ENCODE assay signal across 8 cellular contexts in the genomic region with DNA sequence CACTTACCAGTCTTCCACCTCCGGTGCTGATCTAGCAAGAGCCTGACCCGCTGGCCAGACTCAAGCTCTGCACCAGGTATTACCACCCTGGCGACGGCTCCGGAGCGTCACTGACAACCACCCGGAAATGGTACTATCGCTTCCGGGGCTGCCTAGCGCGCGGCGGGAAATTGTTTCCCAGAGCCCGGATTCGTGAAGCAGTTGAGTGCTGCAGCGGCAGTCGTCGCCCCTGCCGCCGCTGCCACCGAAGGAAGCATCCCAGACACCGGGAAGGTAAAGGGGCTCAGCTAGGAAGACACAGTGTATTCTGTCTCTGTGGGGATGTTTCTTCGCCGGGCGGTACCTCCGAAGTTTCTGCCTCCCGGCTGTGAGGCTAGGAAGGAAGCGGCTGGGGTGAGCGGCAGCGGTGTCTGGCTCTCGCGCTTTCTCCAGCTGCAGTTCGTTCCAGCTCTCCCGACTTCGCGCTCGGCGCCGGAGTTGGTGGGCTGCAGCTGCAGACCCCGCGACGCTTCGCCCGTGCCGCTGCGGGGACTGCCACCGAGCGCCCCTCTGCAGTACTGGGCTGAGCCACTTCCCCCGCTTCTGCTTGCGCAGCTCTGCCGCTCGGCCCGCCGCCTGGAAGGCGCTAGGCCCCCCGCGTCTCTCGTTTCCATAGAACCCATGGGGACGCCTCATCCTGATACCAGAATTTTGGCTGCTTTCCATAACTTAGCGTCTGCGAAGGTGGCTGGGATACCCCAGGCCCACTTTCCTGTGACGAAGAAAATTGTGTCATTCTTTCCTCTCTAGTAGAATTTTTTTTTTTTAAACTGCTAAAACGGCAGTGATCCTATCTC. TPM values are rescaled to one million over a fixed set of nuclear protein-coding genes. Genes with fewer than 3 reads are reported as not detected.
DNase-seq lines count a peak whose midpoint lies in the region; ATAC-seq and TF ChIP-seq lines count a peak whose summit lies in the region.

A gene with protein sequence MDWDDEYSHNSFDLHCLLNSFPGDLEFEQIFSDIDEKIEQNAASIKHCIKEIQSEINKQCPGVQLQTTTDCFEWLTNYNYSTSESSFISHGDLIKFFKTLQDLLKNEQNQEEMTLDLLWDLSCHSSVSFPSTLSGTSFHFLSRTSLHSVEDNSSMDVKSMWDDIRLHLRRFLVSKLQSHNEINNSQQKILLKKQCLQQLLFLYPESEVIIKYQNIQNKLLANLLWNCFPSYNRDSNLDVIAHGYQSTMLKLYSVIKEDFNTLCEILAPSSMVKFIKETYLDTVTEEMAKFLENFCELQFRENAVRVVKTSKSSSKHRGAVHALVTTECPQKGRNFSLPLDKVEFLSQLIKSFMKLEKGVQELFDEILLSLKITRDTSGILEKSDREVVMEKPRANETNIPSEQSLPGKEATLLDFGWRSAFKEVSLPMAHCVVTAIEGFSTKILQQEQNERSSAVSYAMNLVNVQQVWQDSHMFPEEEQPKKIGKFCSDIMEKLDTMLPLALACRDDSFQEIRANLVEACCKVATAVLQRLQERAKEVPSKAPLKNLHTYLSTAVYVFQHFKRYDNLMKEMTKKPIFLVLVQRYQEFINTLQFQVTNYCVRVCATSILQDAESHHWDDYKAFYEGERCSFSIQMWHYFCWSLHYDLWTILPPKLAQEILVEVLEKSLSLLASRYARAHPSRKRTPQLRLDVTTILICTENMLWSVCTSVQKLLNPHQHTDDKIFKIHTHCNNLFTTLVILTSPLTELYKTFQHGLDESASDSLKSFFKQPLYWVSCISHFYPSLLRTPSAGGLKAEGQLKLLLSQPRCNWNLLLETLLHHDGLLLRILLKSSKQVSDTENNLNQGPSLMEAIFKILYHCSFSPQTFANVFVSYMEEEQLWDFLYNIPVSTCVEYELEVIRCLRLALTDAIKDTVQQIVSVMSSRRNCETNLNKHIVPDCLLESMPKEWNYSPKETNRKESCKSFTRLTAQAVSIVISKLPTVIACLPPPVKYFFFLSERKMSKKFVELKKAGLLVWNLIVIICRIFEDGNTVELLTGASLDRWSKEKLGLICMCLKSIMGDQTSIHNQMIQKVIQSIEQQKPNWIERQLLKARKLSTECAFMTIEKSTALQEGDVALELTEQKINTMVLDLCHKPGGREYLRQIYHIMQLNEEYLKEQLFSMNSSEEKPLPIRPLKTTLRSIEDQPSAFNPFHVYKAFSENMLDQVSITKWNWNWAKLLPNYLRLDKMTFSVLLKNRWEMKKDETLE (N-terminal part only) (minus strand): TSS at position 112 of the 836 bp plus-strand sequence. CDS start 81,478 bp downstream, outside the sequence.
A gene (plus strand): TSS at position 177 of the 836 bp plus-strand sequence. CDS start 10,142 bp downstream, outside the sequence.

- H3K27me3 Mint-ChIP-seq in activated T-helper 17 cell treated with anti-CD3 and anti-CD28 coated beads, Interleukin-2, amount 50 U/mL, for 72 hours: no peaks in the 10 kb centered on the region
- no peaks in the 10 kb centered on the region for H3K27me3 Mint-ChIP-seq in natural killer cell (ENCODE audit: low read depth in 2 of 2)

- no peaks in the 10 kb centered on the region for H3K9me3 Mint-ChIP-seq in activated T-helper 17 cell treated with anti-CD3 and anti-CD28 coated beads, Interleukin-2, amount 50 U/mL, for 72 hours
- H3K9me3 Mint-ChIP-seq in natural killer cell: no peaks in the 10 kb centered on the region

- peak within 1 kb of the TSS; percentile 89 for H3K9ac ChIP-seq in Karpas-422 (ENCODE audit: low read length)

- peaks cover 63% of the 10 kb centered on the region for H3K79me2 ChIP-seq in DOHH2 (ENCODE audit: control insufficient read depth, low read length)
- H3K79me2 ChIP-seq in Karpas-422 (ENCODE audit: low read length): peaks cover 55% of the 10 kb centered on the region

- no peaks in the 10 kb centered on the region; the same call in 1 of the 2 replicates for H3F3A ChIP-seq in DOHH2 (ENCODE audit: control insufficient read depth, insufficient read depth)

- H3K36me3 Mint-ChIP-seq in activated T-helper 17 cell treated with anti-CD3 and anti-CD28 coated beads, Interleukin-2, amount 50 U/mL, for 72 hours (ENCODE audit: low read depth): peaks cover 6% of the 10 kb centered on the region
- no peaks in the 10 kb centered on the region for H3K36me3 Mint-ChIP-seq in natural killer cell

- TF ChIP-seq CTCF in DOHH2 (IDR thresholded peaks at IDR 0.05; ENCODE audit: low read depth, low read length, poor library complexity, severe bottlenecking) (no peak), natural killer cell (IDR thresholded peaks at IDR 0.05) (no peak)

- ATAC-seq in GM21825 (IDR thresholded peaks at IDR 0.05; ENCODE audit: unreplicated experiment) (peak; percentile 96), natural killer cell (peak; percentile 94 to 96 (median 95))
- peak; percentile 96 for ATAC-seq in activated T-helper 17 cell treated with anti-CD3 and anti-CD28 coated beads, Interleukin-2, amount 50 U/mL, for 72 hours (replicated peaks)

- peaks cover 11% of the 10 kb centered on the region for H4K20me1 ChIP-seq in DOHH2 (ENCODE audit: control insufficient read depth, insufficient read depth, low read depth, low read length)
- H4K20me1 ChIP-seq in Karpas-422 (ENCODE audit: insufficient read depth, low read depth, low read length): no peaks in the 10 kb centered on the region

- peak; percentile 93 for DNase-seq in Karpas-422
- peak; percentile 92 for DNase-seq in RKO (ENCODE audit: low spot score)
- peak; percentile 76 for DNase-seq in fibroblast of peridontal ligament (ENCODE audit: extremely low read depth)
- DNase-seq in natural killer cell: peak; percentile 76
- peak; percentile 71 to 83 (median 76) for DNase-seq in stimulated activated naive CD4-positive, alpha-beta T cell (lab: John Stamatoyannopoulos, UW)

- peaks cover 19% of the 10 kb centered on the region for H3K4me1 Mint-ChIP-seq in activated T-helper 17 cell treated with anti-CD3 and anti-CD28 coated beads, Interleukin-2, amount 50 U/mL, for 72 hours
- H3K4me1 Mint-ChIP-seq in natural killer cell: peaks cover 26 to 31% of the 10 kb centered on the region in 2 donors

- H3K36me3 ChIP-seq in DOHH2 (ENCODE audit: control insufficient read depth, low read length): 0 out of 2 replicates have a peak, but pooled peaks cover 10% of the 10 kb centered on the region
- H3K36me3 ChIP-seq in Karpas-422 (ENCODE audit: insufficient read depth, low read length): no peaks in the 10 kb centered on the region

- H3K9me2 ChIP-seq in DOHH2 (replicated peaks; ENCODE audit: control insufficient read depth, low read length): no peaks in the 10 kb centered on the region
- no peaks in the 10 kb centered on the region for H3K9me2 ChIP-seq in Karpas-422 (replicated peaks; ENCODE audit: insufficient read depth, low read length)

- peak within 1 kb of the TSS; percentile 96 for H3K27ac Mint-ChIP-seq in activated T-helper 17 cell treated with anti-CD3 and anti-CD28 coated beads, Interleukin-2, amount 50 U/mL, for 72 hours
- peak within 1 kb of the TSS; percentile 88 to 90 for H3K27ac Mint-ChIP-seq in natural killer cell

- H3K4me3 Mint-ChIP-seq in activated T-helper 17 cell treated with anti-CD3 and anti-CD28 coated beads, Interleukin-2, amount 50 U/mL, for 72 hours: peak within 1 kb of the TSS; percentile 95
- H3K4me3 Mint-ChIP-seq in natural killer cell: peak within 1 kb of the TSS; percentile 96

- H3K4me2 ChIP-seq in DOHH2 (ENCODE audit: low read length) (peak within 1 kb of the TSS; percentile 87), Karpas-422 (ENCODE audit: low read depth, low read length, poor library complexity, severe bottlenecking) (peak within 1 kb of the TSS; percentile 99)

- no peaks in the 10 kb centered on the region for H3K9me3 ChIP-seq in DOHH2 (ENCODE audit: control insufficient read depth, insufficient read depth, low read length)
- no peaks in the 10 kb centered on the region for H3K9me3 ChIP-seq in Karpas-422 (ENCODE audit: low read length)

- peak within 1 kb of the TSS; percentile 79 for H3K4me3 ChIP-seq in DOHH2 (ENCODE audit: low read length)
- H3K4me3 ChIP-seq in Karpas-422 (ENCODE audit: low read length): peak within 1 kb of the TSS; percentile 94

- H3K27me3 ChIP-seq in DOHH2 (ENCODE audit: control insufficient read depth, low read length) (no peaks in the 10 kb centered on the region), Karpas-422 (ENCODE audit: low read length) (no peaks in the 10 kb centered on the region)

- H2AFZ ChIP-seq in Karpas-422 (ENCODE audit: low read length): peak within 1 kb of the TSS; percentile 93

- H3K27ac ChIP-seq in DOHH2 (ENCODE audit: low read depth, low read length) (peak within 1 kb of the TSS; percentile 46), Karpas-422 (ENCODE audit: low read length) (0 out of 2 replicates have a peak within 1 kb of the TSS, but pooled peaks have one; percentile 29)

- intact Hi-C loops in natural killer cell (cut with micrococcal nuclease): no loop called here

- H3K4me1 ChIP-seq in DOHH2 (ENCODE audit: control insufficient read depth, low read length) (peaks cover 44% of the 10 kb centered on the region), Karpas-422 (ENCODE audit: low read length) (peaks cover 52% of the 10 kb centered on the region)

RNA-seq across cellular contexts. Expression of the first gene that starts in this region (rescaled TPM):
- 0.04 and 2.0 TPM in 2 replicates for total RNA-seq in Karpas-422 (2014; rRNA removed; shearing (Covaris generic); ENCODE audit: low replicate concordance)
- total RNA-seq in activated T-helper 17 cell treated with anti-CD3 and anti-CD28 coated beads, Interleukin-2, amount 50 U/mL, for 72 hours: 1 to 10 TPM in 1 of 2 donors, under 1 TPM in 1; 0.97 to 1.1 TPM
- 1 to 10 TPM; 2.4 to 5.0 (median 4.8) TPM for total RNA-seq in natural killer cell

RNA-seq across cellular contexts. Expression of the second gene that starts in this region (rescaled TPM):
- 24.4 and 26.3 TPM in 2 replicates for total RNA-seq in Karpas-422 (2014; rRNA removed; shearing (Covaris generic); ENCODE audit: low replicate concordance)
- total RNA-seq in activated T-helper 17 cell treated with anti-CD3 and anti-CD28 coated beads, Interleukin-2, amount 50 U/mL, for 72 hours: 10 to 100 TPM; 10.8 to 16.2 TPM
- total RNA-seq in natural killer cell: 10 to 100 TPM in 2 of 3 donors, 1 to 10 TPM in 1; 9.5 to 17.2 (median 11.0) TPM

Comparison
In these comparisons a context has a peak if more than half of its experiments do, and no peak if none do; other contexts are left out.
1. Peak in every context shown above with its lines: DNase-seq, ATAC-seq, H3K4me3 ChIP-seq and H3K27ac ChIP-seq.